ENCODE assay signal across 10 cellular contexts in genomic region chr4:108433832-108434231, GRCh38.
DNase-seq lines count a peak whose midpoint lies in the region; ATAC-seq and TF ChIP-seq lines count a peak whose summit lies in the region.
"Had no signal": no experiment of that assay in that cellular context is flagged by ENCODE, and none has a peak within 500 bp of the region (broad histone marks: within the 10 kb centered on the region; RNA-seq: fewer than 3 reads in every experiment).

No MANE protein-coding gene starts in this region.

- ATAC-seq in DND-41 (ENCODE audit: insufficient read depth, low read depth): peak; percentile 87
- no peak for ATAC-seq in PC-3
- peak; percentile 81 for ATAC-seq in naive thymus-derived CD8-positive, alpha-beta T cell

- peak overlapping the region; percentile 13 for H2AFZ ChIP-seq in DND-41 (ENCODE audit: low read depth, low read length)
- H2AFZ ChIP-seq in PC-3 (ENCODE audit: low read length): 0 out of 2 replicates have a peak overlapping the region, but pooled peaks have one; percentile 18
- H2AFZ ChIP-seq in Karpas-422 (ENCODE audit: low read length): no peak overlapping the region

- H3K36me3 Mint-ChIP-seq in naive thymus-derived CD8-positive, alpha-beta T cell: no peaks in the 10 kb centered on the region

- H3K27me3 Mint-ChIP-seq in naive thymus-derived CD8-positive, alpha-beta T cell: no peaks in the 10 kb centered on the region

- peak; percentile 74 for DNase-seq in DND-41
- peak; percentile 34 for DNase-seq in PC-3
- DNase-seq in amniotic epithelial cell (ENCODE audit: low read depth): peak; percentile 43
- DNase-seq in naive thymus-derived CD8-positive, alpha-beta T cell: peak in 8 of 10 donors; percentile 19 to 77 (median 54)
- no peak for DNase-seq in NCI-H1930 (lab: John Stamatoyannopoulos, UW)
- no peak for DNase-seq in posterior vena cava (ENCODE audit: low spot score)
- DNase-seq in Karpas-422: no peak
- DNase-seq in NCI-H748 (lab: John Stamatoyannopoulos, UW; ENCODE audit: unreplicated experiment): no peak
- DNase-seq: NCI-H2107, posterior cingulate gyrus had no signal

- CTCF ChIA-PET in PC-3 (lab: Charles Lee): no interaction called here

- no TSS peak for BruUV-seq in PC-3 (replicated peaks; lab: Mats Ljungman, UMichigan)

- peaks cover 0 to 5% (median 0%) of the 10 kb centered on the region in 9 donors for H3K9me3 Mint-ChIP-seq in naive thymus-derived CD8-positive, alpha-beta T cell

- peak overlapping the region; percentile 13 to 75 (median 61) for H3K4me3 Mint-ChIP-seq in naive thymus-derived CD8-positive, alpha-beta T cell

- H3K27ac ChIP-seq in DND-41 (ENCODE audit: low read length) (peak overlapping the region; percentile 97), PC-3 (ENCODE audit: low read length) (no peak overlapping the region), Karpas-422 (ENCODE audit: low read length) (no peak overlapping the region)

- no peaks in the 10 kb centered on the region for H3K36me3 ChIP-seq in DND-41 (ENCODE audit: insufficient read depth, low read length)
- H3K36me3 ChIP-seq in PC-3 (ENCODE audit: low read depth, low read length): no peaks in the 10 kb centered on the region
- H3K36me3 ChIP-seq in Karpas-422 (ENCODE audit: insufficient read depth, low read length): no peaks in the 10 kb centered on the region

- H3K4me3 ChIP-seq in DND-41 (ENCODE audit: low read depth in 1 of 2, low read length in 2 of 2) (peak overlapping the region in 1 of 2 experiments; percentile 47; a peak in 2 of 4 replicates), PC-3 (ENCODE audit: low read length) (no peak overlapping the region), Karpas-422 (ENCODE audit: low read length) (no peak overlapping the region)

- peak overlapping the region; percentile 44 to 94 (median 84) for H3K27ac Mint-ChIP-seq in naive thymus-derived CD8-positive, alpha-beta T cell

- TF ChIP-seq CTCF in DND-41 (IDR thresholded peaks at IDR 0.05; ENCODE audit: borderline replicate concordance, extremely low read depth, low read length, poor library complexity, severe bottlenecking) (no peak), PC-3 (conservative IDR thresholded peaks at IDR 0.05; ENCODE audit: low read depth, low read length) (no peak)

- no peaks in the 10 kb centered on the region for H3K27me3 ChIP-seq in DND-41 (ENCODE audit: insufficient read depth, low read length, poor library complexity)
- no peaks in the 10 kb centered on the region for H3K27me3 ChIP-seq in PC-3 (ENCODE audit: low read length)
- no peaks in the 10 kb centered on the region for H3K27me3 ChIP-seq in Karpas-422 (ENCODE audit: low read length)

- H3K9me2 ChIP-seq in PC-3 (replicated peaks; ENCODE audit: low read length) (no peaks in the 10 kb centered on the region), Karpas-422 (replicated peaks; ENCODE audit: insufficient read depth, low read length) (no peaks in the 10 kb centered on the region)

- H3K9ac ChIP-seq in DND-41 (ENCODE audit: low read depth, low read length) (peak overlapping the region; percentile 47), PC-3 (ENCODE audit: low read length) (no peak overlapping the region), Karpas-422 (ENCODE audit: low read length) (no peak overlapping the region)

- POLR2A ChIA-PET in PC-3 (lab: Charles Lee; ENCODE audit: unreplicated experiment): no interaction called here
- POLR2A ChIA-PET in naive thymus-derived CD8-positive, alpha-beta T cell (lab: Charles Lee): no interaction called here

- H3K4me2 ChIP-seq in DND-41 (ENCODE audit: insufficient read depth, low read length): peak overlapping the region; percentile 66
- H3K4me2 ChIP-seq in PC-3 (ENCODE audit: low read length): no peak overlapping the region
- no peak overlapping the region for H3K4me2 ChIP-seq in Karpas-422 (ENCODE audit: low read depth, low read length, poor library complexity, severe bottlenecking)

- H3F3A ChIP-seq in PC-3 (ENCODE audit: low read length, unreplicated experiment): no peaks in the 10 kb centered on the region

- intact Hi-C loops in PC-3 (cut with micrococcal nuclease) (no loop called here), posterior vena cava (cut with DNase I) (no loop called here)

- H4K20me1 ChIP-seq in DND-41 (ENCODE audit: insufficient read depth, low read length) (no peaks in the 10 kb centered on the region), PC-3 (ENCODE audit: low read length) (no peaks in the 10 kb centered on the region), Karpas-422 (ENCODE audit: insufficient read depth, low read depth, low read length) (no peaks in the 10 kb centered on the region)

- H3K4me1 Mint-ChIP-seq in naive thymus-derived CD8-positive, alpha-beta T cell: peaks cover 39 to 71% (median 48%) of the 10 kb centered on the region in 4 donors

- H3K79me2 ChIP-seq in DND-41 (ENCODE audit: insufficient read depth, low read length) (no peaks in the 10 kb centered on the region), PC-3 (ENCODE audit: low read length) (no peaks in the 10 kb centered on the region), Karpas-422 (ENCODE audit: low read length) (no peaks in the 10 kb centered on the region)

- H3K4me1 ChIP-seq in DND-41 (ENCODE audit: insufficient read depth, low read length) (peaks cover 41% of the 10 kb centered on the region), PC-3 (ENCODE audit: insufficient read depth, low read length) (no peaks in the 10 kb centered on the region), Karpas-422 (ENCODE audit: low read length) (no peaks in the 10 kb centered on the region)

- H3K9me3 ChIP-seq in DND-41 (ENCODE audit: insufficient read depth, low read length, severe bottlenecking) (no peaks in the 10 kb centered on the region), PC-3 (ENCODE audit: low read length) (no peaks in the 10 kb centered on the region), Karpas-422 (ENCODE audit: low read length) (no peaks in the 10 kb centered on the region)

Comparison
In these comparisons a context has a peak if more than half of its experiments do, and no peak if none do; other contexts are left out.
1. DNase-seq: peak in DND-41 (single experiment), PC-3 (single experiment), amniotic epithelial cell (single experiment) and naive thymus-derived CD8-positive, alpha-beta T cell (8 of 10); none in NCI-H1930 (0 of 2), posterior vena cava (single experiment), Karpas-422 (single experiment) and NCI-H748 (single experiment).